8 cellular contexts compared by ENCODE assay signal in genomic region chr10:69644658-69645295, GRCh38. TPM values are rescaled to one million over a fixed set of nuclear protein-coding genes. Genes with fewer than 3 reads are reported as not detected.
DNase-seq lines count a peak whose midpoint lies in the region; ATAC-seq and TF ChIP-seq lines count a peak whose summit lies in the region.

No MANE protein-coding gene starts in this region.

- no peak overlapping the region for H3K4me3 Mint-ChIP-seq in activated naive CD4-positive, alpha-beta T cell treated with anti-CD3 and anti-CD28 coated beads, Interleukin-2, amount 10 ng/mL, durations not matched to agents 7 days and 5 days
- no peak overlapping the region for H3K4me3 Mint-ChIP-seq in activated T-helper 1 cell treated with anti-CD3 and anti-CD28 coated beads, Interleukin-12 subunit alpha, Interleukin-12 subunit beta, Interleukin-2, Interleukin-4 antibody, amounts not matched to agents 30 ng/mL and 10 ng/mL and 1 ng/mL, durations not matched to agents 14 hours and 24 hours and 36 hours
- no peak overlapping the region for H3K4me3 Mint-ChIP-seq in stimulated activated memory B cell treated with anti-CD40 and anti-IgM and Interleukin-4, amounts not matched to agents 10 μg/mL and 1 μg/mL and 100 μg/mL, for 72 hours

- no peak for ATAC-seq in stimulated activated memory B cell treated with anti-CD40 and anti-IgM and Interleukin-4, amounts not matched to agents 10 μg/mL and 1 μg/mL and 100 μg/mL, for 72 hours

- intact Hi-C loops in posterior vena cava (cut with DNase I), result loop anchor here (5.0 to 10.0 kb wide), 3 partner anchors 270 to 1563 kb away; no protein-coding TSS in a partner anchor
- intact Hi-C loops in activated T-helper 1 cell treated with anti-CD3 and anti-CD28 coated beads, Interleukin-12 subunit alpha, Interleukin-12 subunit beta, Interleukin-2, Interleukin-4 antibody, amounts not matched to agents 30 ng/mL and 10 ng/mL and 1 ng/mL, durations not matched to agents 14 hours and 24 hours and 36 hours (cut with micrococcal nuclease), result loop anchor here (2.0 to 10.0 kb wide), 2 partner anchors 156 to 270 kb away; partner anchors contain the start of gene COL13A1

- CTCF ChIA-PET in activated naive CD4-positive, alpha-beta T cell treated with anti-CD3 and anti-CD28 coated beads, Interleukin-2, amount 10 ng/mL, durations not matched to agents 7 days and 5 days (lab: Charles Lee), result interaction anchor here (0.9 to 13.1 kb wide), 11 partner anchors 9 to 362 kb away, joined by 3 to 302 read pairs (median 4); no protein-coding TSS in a partner anchor

- peaks cover 32% of the 10 kb centered on the region for H3K27me3 Mint-ChIP-seq in activated naive CD4-positive, alpha-beta T cell treated with anti-CD3 and anti-CD28 coated beads, Interleukin-2, amount 10 ng/mL, durations not matched to agents 7 days and 5 days
- peaks cover 4% of the 10 kb centered on the region for H3K27me3 Mint-ChIP-seq in activated T-helper 1 cell treated with anti-CD3 and anti-CD28 coated beads, Interleukin-12 subunit alpha, Interleukin-12 subunit beta, Interleukin-2, Interleukin-4 antibody, amounts not matched to agents 30 ng/mL and 10 ng/mL and 1 ng/mL, durations not matched to agents 14 hours and 24 hours and 36 hours (ENCODE audit: insufficient read depth)
- peaks cover 16% of the 10 kb centered on the region for H3K27me3 Mint-ChIP-seq in stimulated activated memory B cell treated with anti-CD40 and anti-IgM and Interleukin-4, amounts not matched to agents 10 μg/mL and 1 μg/mL and 100 μg/mL, for 72 hours

- DNase-seq in AG09309 (ENCODE audit: low read depth), result no peak
- DNase-seq in NCI-H2196 (lab: John Stamatoyannopoulos, UW; ENCODE audit: unreplicated experiment), result peak; percentile 32
- DNase-seq in activated naive CD4-positive, alpha-beta T cell treated with anti-CD3 and anti-CD28 coated beads, Interleukin-2, amount 10 ng/mL, durations not matched to agents 7 days and 5 days, result peak; percentile 65
- DNase-seq in glomerular visceral epithelial cell (ENCODE audit: extremely low spot score), result peak; percentile 67
- DNase-seq in posterior vena cava (ENCODE audit: low spot score), result peak; percentile 85
- DNase-seq in activated T-helper 1 cell treated with anti-CD3 and anti-CD28 coated beads, Interleukin-12 subunit alpha, Interleukin-12 subunit beta, Interleukin-2, Interleukin-4 antibody, amounts not matched to agents 30 ng/mL and 10 ng/mL and 1 ng/mL, durations not matched to agents 14 hours and 24 hours and 36 hours (ENCODE audit: low spot score), result no peak

- TF ChIP-seq CTCF in AG09309 (IDR thresholded peaks at IDR 0.05; ENCODE audit: control insufficient read depth, insufficient read depth, low read depth, low read length, missing control alignments) (peak; percentile 85), GM12875 (IDR thresholded peaks at IDR 0.05; ENCODE audit: borderline replicate concordance, insufficient read depth, low read depth, low read length) (peak; percentile 77)

- H3K27ac Mint-ChIP-seq in activated naive CD4-positive, alpha-beta T cell treated with anti-CD3 and anti-CD28 coated beads, Interleukin-2, amount 10 ng/mL, durations not matched to agents 7 days and 5 days, result no peak overlapping the region
- no peak overlapping the region for H3K27ac Mint-ChIP-seq in activated T-helper 1 cell treated with anti-CD3 and anti-CD28 coated beads, Interleukin-12 subunit alpha, Interleukin-12 subunit beta, Interleukin-2, Interleukin-4 antibody, amounts not matched to agents 30 ng/mL and 10 ng/mL and 1 ng/mL, durations not matched to agents 14 hours and 24 hours and 36 hours
- no peak overlapping the region for H3K27ac Mint-ChIP-seq in stimulated activated memory B cell treated with anti-CD40 and anti-IgM and Interleukin-4, amounts not matched to agents 10 μg/mL and 1 μg/mL and 100 μg/mL, for 72 hours

- no peaks in the 10 kb centered on the region for H3K36me3 Mint-ChIP-seq in activated naive CD4-positive, alpha-beta T cell treated with anti-CD3 and anti-CD28 coated beads, Interleukin-2, amount 10 ng/mL, durations not matched to agents 7 days and 5 days
- H3K36me3 Mint-ChIP-seq in activated T-helper 1 cell treated with anti-CD3 and anti-CD28 coated beads, Interleukin-12 subunit alpha, Interleukin-12 subunit beta, Interleukin-2, Interleukin-4 antibody, amounts not matched to agents 30 ng/mL and 10 ng/mL and 1 ng/mL, durations not matched to agents 14 hours and 24 hours and 36 hours (ENCODE audit: low read depth), result no peaks in the 10 kb centered on the region
- no peaks in the 10 kb centered on the region for H3K36me3 Mint-ChIP-seq in stimulated activated memory B cell treated with anti-CD40 and anti-IgM and Interleukin-4, amounts not matched to agents 10 μg/mL and 1 μg/mL and 100 μg/mL, for 72 hours

- H3K4me3 ChIP-seq in AG09309 (ENCODE audit: control insufficient read depth, low read depth, low read length), result no peak overlapping the region
- no peak overlapping the region for H3K4me3 ChIP-seq in GM12875 (ENCODE audit: low read depth, low read length)

- H3K4me1 Mint-ChIP-seq in activated naive CD4-positive, alpha-beta T cell treated with anti-CD3 and anti-CD28 coated beads, Interleukin-2, amount 10 ng/mL, durations not matched to agents 7 days and 5 days, result peaks cover under 1% of the 10 kb centered on the region
- H3K4me1 Mint-ChIP-seq in activated T-helper 1 cell treated with anti-CD3 and anti-CD28 coated beads, Interleukin-12 subunit alpha, Interleukin-12 subunit beta, Interleukin-2, Interleukin-4 antibody, amounts not matched to agents 30 ng/mL and 10 ng/mL and 1 ng/mL, durations not matched to agents 14 hours and 24 hours and 36 hours (ENCODE audit: low read depth), result no peaks in the 10 kb centered on the region
- H3K4me1 Mint-ChIP-seq in stimulated activated memory B cell treated with anti-CD40 and anti-IgM and Interleukin-4, amounts not matched to agents 10 μg/mL and 1 μg/mL and 100 μg/mL, for 72 hours, result no peaks in the 10 kb centered on the region

- no peaks in the 10 kb centered on the region for H3K9me3 Mint-ChIP-seq in activated naive CD4-positive, alpha-beta T cell treated with anti-CD3 and anti-CD28 coated beads, Interleukin-2, amount 10 ng/mL, durations not matched to agents 7 days and 5 days
- no peaks in the 10 kb centered on the region for H3K9me3 Mint-ChIP-seq in activated T-helper 1 cell treated with anti-CD3 and anti-CD28 coated beads, Interleukin-12 subunit alpha, Interleukin-12 subunit beta, Interleukin-2, Interleukin-4 antibody, amounts not matched to agents 30 ng/mL and 10 ng/mL and 1 ng/mL, durations not matched to agents 14 hours and 24 hours and 36 hours
- peaks cover 3% of the 10 kb centered on the region for H3K9me3 Mint-ChIP-seq in stimulated activated memory B cell treated with anti-CD40 and anti-IgM and Interleukin-4, amounts not matched to agents 10 μg/mL and 1 μg/mL and 100 μg/mL, for 72 hours

RNA-seq across cellular contexts. Expression of gene FAM241B, which starts 14.7 kb away (rescaled TPM):
- 1 to 10 TPM; 2.2 to 3.1 TPM for total RNA-seq in posterior vena cava
- total RNA-seq in activated T-helper 1 cell treated with anti-CD3 and anti-CD28 coated beads, Interleukin-12 subunit alpha, Interleukin-12 subunit beta, Interleukin-2, Interleukin-4 antibody, amounts not matched to agents 30 ng/mL and 10 ng/mL and 1 ng/mL, durations not matched to agents 14 hours and 24 hours and 36 hours, result 10.2 and 10.9 TPM in 2 replicates

Comparison
In these comparisons a context has a peak if more than half of its experiments do, and no peak if none do; other contexts are left out.
1. DNase-seq: peak in NCI-H2196 (single experiment), activated naive CD4-positive, alpha-beta T cell treated with anti-CD3 and anti-CD28 coated beads, Interleukin-2, amount 10 ng/mL, durations not matched to agents 7 days and 5 days (single experiment), glomerular visceral epithelial cell (single experiment) and posterior vena cava (single experiment); none in AG09309 (single experiment) and activated T-helper 1 cell treated with anti-CD3 and anti-CD28 coated beads, Interleukin-12 subunit alpha, Interleukin-12 subunit beta, Interleukin-2, Interleukin-4 antibody, amounts not matched to agents 30 ng/mL and 10 ng/mL and 1 ng/mL, durations not matched to agents 14 hours and 24 hours and 36 hours (single experiment).